ENCODE assay signal across 8 cellular contexts in the genomic region with DNA sequence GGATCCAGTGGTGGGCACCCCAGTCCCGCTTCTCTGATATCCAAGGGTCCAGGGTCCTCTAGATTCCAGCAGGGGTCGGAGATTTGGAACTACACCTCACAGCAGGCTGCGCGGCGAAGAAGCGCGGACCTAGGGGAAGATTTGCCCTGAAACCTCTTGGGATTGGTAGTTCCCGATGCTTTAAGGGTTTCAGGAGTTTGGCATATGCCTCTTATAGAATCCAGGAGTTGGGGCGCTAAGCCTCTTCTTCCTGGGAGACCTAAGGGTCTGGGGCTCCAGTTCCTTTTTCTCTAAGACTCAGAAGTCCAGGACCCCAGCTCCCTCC. TPM values are rescaled to one million over a fixed set of nuclear protein-coding genes. Genes with fewer than 3 reads are reported as not detected.
DNase-seq lines count a peak whose midpoint lies in the region; ATAC-seq and TF ChIP-seq lines count a peak whose summit lies in the region.

No MANE protein-coding gene starts in this region.

- no peaks in the 10 kb centered on the region for H3K9me3 Mint-ChIP-seq in activated naive CD4-positive, alpha-beta T cell treated with anti-CD3 and anti-CD28 coated beads for 36 hours
- H3K9me3 Mint-ChIP-seq in activated naive CD8-positive, alpha-beta T cell treated with anti-CD3 and anti-CD28 coated beads, Interleukin-2, amount 50 U/mL, for 24 hours: no peaks in the 10 kb centered on the region
- H3K9me3 Mint-ChIP-seq in type B pancreatic cell: no peaks in the 10 kb centered on the region

- peaks cover 0 to 14% (median 5%) of the 10 kb centered on the region in 4 donors for H3K4me1 ChIP-seq in right lobe of liver

- peaks cover 35% of the 10 kb centered on the region for H3K4me1 Mint-ChIP-seq in activated naive CD4-positive, alpha-beta T cell treated with anti-CD3 and anti-CD28 coated beads for 36 hours (ENCODE audit: low read depth)
- H3K4me1 Mint-ChIP-seq in activated naive CD8-positive, alpha-beta T cell treated with anti-CD3 and anti-CD28 coated beads, Interleukin-2, amount 50 U/mL, for 24 hours: peaks cover 36% of the 10 kb centered on the region
- peaks cover 22% of the 10 kb centered on the region for H3K4me1 Mint-ChIP-seq in type B pancreatic cell (ENCODE audit: unreplicated experiment)

- no peaks in the 10 kb centered on the region for H3K27me3 ChIP-seq in right lobe of liver

- TF ChIP-seq CTCF in right lobe of liver (IDR thresholded peaks at IDR 0.05) (no peak), type B pancreatic cell (conservative IDR thresholded peaks at IDR 0.05) (peak; percentile 51)

- no peaks in the 10 kb centered on the region for H3K9me3 ChIP-seq in right lobe of liver

- DNase-seq in activated naive CD4-positive, alpha-beta T cell treated with anti-CD3 and anti-CD28 coated beads for 36 hours: no peak
- DNase-seq in activated naive CD4-positive, alpha-beta T cell treated with Interleukin-2 at 50 U/mL for 16 hours: no peak
- no peak for DNase-seq in activated naive CD8-positive, alpha-beta T cell treated with anti-CD3 and anti-CD28 coated beads, Interleukin-2, amount 50 U/mL, for 24 hours
- DNase-seq in right lobe of liver: no peak
- DNase-seq in type B pancreatic cell (ENCODE audit: extremely low spot score, unreplicated experiment): no peak
- DNase-seq in SKM-1 (lab: John Stamatoyannopoulos, UW; ENCODE audit: unreplicated experiment): no peak

- peak overlapping the region; percentile 98 for H3K4me3 Mint-ChIP-seq in activated naive CD4-positive, alpha-beta T cell treated with anti-CD3 and anti-CD28 coated beads for 36 hours
- peak overlapping the region; percentile 100 for H3K4me3 Mint-ChIP-seq in activated naive CD8-positive, alpha-beta T cell treated with anti-CD3 and anti-CD28 coated beads, Interleukin-2, amount 50 U/mL, for 24 hours
- peak overlapping the region; percentile 99 for H3K4me3 Mint-ChIP-seq in type B pancreatic cell

- peaks cover 20% of the 10 kb centered on the region for H3K36me3 Mint-ChIP-seq in activated naive CD4-positive, alpha-beta T cell treated with anti-CD3 and anti-CD28 coated beads for 36 hours (ENCODE audit: low read depth)
- peaks cover 19% of the 10 kb centered on the region for H3K36me3 Mint-ChIP-seq in activated naive CD8-positive, alpha-beta T cell treated with anti-CD3 and anti-CD28 coated beads, Interleukin-2, amount 50 U/mL, for 24 hours (ENCODE audit: low read depth)
- H3K36me3 Mint-ChIP-seq in type B pancreatic cell: peaks cover 4% of the 10 kb centered on the region

- CTCF ChIA-PET in activated naive CD4-positive, alpha-beta T cell treated with anti-CD3 and anti-CD28 coated beads for 36 hours (lab: Charles Lee): interaction anchor here (0.6 kb wide), 1 partner anchor 85 kb away, joined by 3 read pairs; no protein-coding TSS in a partner anchor

- H3K27ac ChIP-seq in right lobe of liver: peak overlapping the region in 2 of 3 donors; percentile 29 to 82

- TF ChIP-seq POLR2A in right lobe of liver (IDR thresholded peaks at IDR 0.05): no peak

- H3K27me3 Mint-ChIP-seq in activated naive CD4-positive, alpha-beta T cell treated with anti-CD3 and anti-CD28 coated beads for 36 hours (ENCODE audit: low read depth): no peaks in the 10 kb centered on the region
- H3K27me3 Mint-ChIP-seq in activated naive CD8-positive, alpha-beta T cell treated with anti-CD3 and anti-CD28 coated beads, Interleukin-2, amount 50 U/mL, for 24 hours: peaks cover 2% of the 10 kb centered on the region
- H3K27me3 Mint-ChIP-seq in type B pancreatic cell: no peaks in the 10 kb centered on the region

- H3K4me3 ChIP-seq in right lobe of liver: peak overlapping the region; percentile 59 to 79 (median 68)

- intact Hi-C loops in activated naive CD4-positive, alpha-beta T cell treated with anti-CD3 and anti-CD28 coated beads for 36 hours (cut with micrococcal nuclease): no loop called here
- intact Hi-C loops in right lobe of liver (cut with DNase I): loop anchor here in 1 of 2 donors (10.0 kb wide), 1 partner anchor 71 kb away; a partner anchor contains a TSS

- peak overlapping the region; percentile 93 for H3K27ac Mint-ChIP-seq in activated naive CD4-positive, alpha-beta T cell treated with anti-CD3 and anti-CD28 coated beads for 36 hours
- peak overlapping the region; percentile 95 for H3K27ac Mint-ChIP-seq in activated naive CD8-positive, alpha-beta T cell treated with anti-CD3 and anti-CD28 coated beads, Interleukin-2, amount 50 U/mL, for 24 hours
- H3K27ac Mint-ChIP-seq in type B pancreatic cell: peak overlapping the region; percentile 97

- peaks cover 0 to 13% (median 7%) of the 10 kb centered on the region in 4 donors for H3K36me3 ChIP-seq in right lobe of liver

- 1% methylated on average over 9 of the region's 9 CpGs for WGBS in right lobe of liver (ENCODE audit: insufficient coverage, low coverage, low lambda C conversion rate, missing lambda C conversion rate)

- no peak for ATAC-seq in activated naive CD8-positive, alpha-beta T cell treated with anti-CD3 and anti-CD28 coated beads, Interleukin-2, amount 50 U/mL, for 24 hours
- ATAC-seq in right lobe of liver: no peak
- no peak for ATAC-seq in activated CD4-positive, CD25-positive, alpha-beta regulatory T cell treated with anti-CD3 and anti-CD28 coated beads, Interleukin-2, amount 50 U/mL, for 24 hours
- no peak for ATAC-seq in GM21619 (IDR thresholded peaks at IDR 0.05; ENCODE audit: unreplicated experiment)

RNA-seq across cellular contexts. Expression of a gene that starts 0.3 kb away (rescaled TPM):
- 10 to 100 TPM; 70.5 to 75.6 TPM for total RNA-seq in activated naive CD4-positive, alpha-beta T cell treated with anti-CD3 and anti-CD28 coated beads for 36 hours
- 10 to 100 TPM in 4 of 6 experiments, 1 to 10 TPM in 2; 4.5 to 11.6 (median 10.5) TPM for total RNA-seq in right lobe of liver
- 40.8 and 49.2 TPM in 2 replicates for total RNA-seq in type B pancreatic cell (ENCODE audit: low replicate concordance)

RNA-seq across cellular contexts. Expression of a gene that starts 0.4 kb away (rescaled TPM):
- 10 to 100 TPM; 85.2 to 97.8 TPM for total RNA-seq in activated naive CD4-positive, alpha-beta T cell treated with anti-CD3 and anti-CD28 coated beads for 36 hours
- total RNA-seq in right lobe of liver (10 to 100 TPM; 29.6 to 41.8 (median 35.3) TPM), type B pancreatic cell (ENCODE audit: low replicate concordance) (81.4 and 86.6 TPM in 2 replicates)

RNA-seq across cellular contexts. Expression of a gene that starts 11.0 kb away (rescaled TPM):
- total RNA-seq in activated naive CD4-positive, alpha-beta T cell treated with anti-CD3 and anti-CD28 coated beads for 36 hours: 100 to 1,000 TPM; 380 to 394 TPM
- total RNA-seq in right lobe of liver: 10 to 100 TPM; 25.3 to 63.2 (median 39.9) TPM
- total RNA-seq in type B pancreatic cell (ENCODE audit: low replicate concordance): 131 and 195 TPM in 2 replicates

RNA-seq across cellular contexts. Expression of a gene that starts 23.3 kb away (rescaled TPM):
- 1 to 10 TPM; 1.4 to 1.8 TPM for total RNA-seq in activated naive CD4-positive, alpha-beta T cell treated with anti-CD3 and anti-CD28 coated beads for 36 hours
- under 1 TPM; 0.19 to 0.70 (median 0.51) TPM for total RNA-seq in right lobe of liver
- 1.7 and 3.2 TPM in 2 replicates for total RNA-seq in type B pancreatic cell (ENCODE audit: low replicate concordance)

RNA-seq across cellular contexts. Expression of a gene that starts 24.1 kb away (rescaled TPM):
- total RNA-seq in activated naive CD4-positive, alpha-beta T cell treated with anti-CD3 and anti-CD28 coated beads for 36 hours: 10 to 100 TPM; 39.9 to 41.9 TPM
- 10 to 100 TPM; 14.6 to 33.0 (median 27.3) TPM for total RNA-seq in right lobe of liver
- total RNA-seq in type B pancreatic cell (ENCODE audit: low replicate concordance): 75.0 and 78.1 TPM in 2 replicates
